In the genomic region with DNA sequence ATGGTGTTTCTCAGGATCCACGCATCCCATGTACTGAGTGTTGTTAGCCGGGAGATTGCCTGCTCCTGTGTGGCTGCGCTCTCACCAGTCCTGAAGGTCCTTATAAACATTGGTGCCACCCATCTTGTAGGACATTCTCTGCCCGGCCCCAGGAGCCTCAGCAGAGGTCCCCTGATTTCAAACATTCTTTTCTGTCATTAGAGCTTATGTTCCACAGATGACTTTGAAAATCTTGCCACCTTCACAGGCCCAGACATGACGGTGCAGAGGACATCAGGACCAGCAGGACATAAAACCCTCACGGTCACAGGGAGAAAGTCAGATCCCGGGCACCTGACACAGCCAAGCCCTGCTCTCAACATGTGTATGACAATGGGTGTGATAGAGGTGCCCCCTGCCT, we compare ENCODE assay signal across 22 cellular contexts.
"Had no signal": no experiment of that assay in that cellular context is flagged by ENCODE, and none has a peak within 500 bp of the region (broad histone marks: within the 10 kb centered on the region; RNA-seq: fewer than 3 reads in every experiment).

No MANE protein-coding gene starts in this region.

- H3K9me3 Mint-ChIP-seq: dendritic cell treated with granulocyte-macrophage colony-stimulating factor and Interleukin-4, amounts not matched to agents 40 ng/mL and 50 ng/mL, for 4 days; effector memory CD8-positive, alpha-beta T cell; immature natural killer cell; nephron had no signal

- H3K27me3 ChIP-seq: neutrophil, transverse colon had no signal

- FAIRE-seq: colon had no signal

- H3K9me3 ChIP-seq: esophagus squamous epithelium, neutrophil, stomach, thoracic aorta, transverse colon had no signal

- H3K4me3 Mint-ChIP-seq: dendritic cell treated with granulocyte-macrophage colony-stimulating factor and Interleukin-4, amounts not matched to agents 40 ng/mL and 50 ng/mL, for 4 days; effector memory CD8-positive, alpha-beta T cell; immature natural killer cell; nephron had no signal

- H3K27me3 Mint-ChIP-seq: dendritic cell treated with granulocyte-macrophage colony-stimulating factor and Interleukin-4, amounts not matched to agents 40 ng/mL and 50 ng/mL, for 4 days had no signal

- H3K36me3 Mint-ChIP-seq: immature natural killer cell, naive B cell had no signal

- H3K4me3 ChIP-seq: esophagus squamous epithelium, lung, skin epidermis, stomach, thoracic aorta, transverse colon had no signal

- H3K27ac Mint-ChIP-seq: dendritic cell treated with granulocyte-macrophage colony-stimulating factor and Interleukin-4, amounts not matched to agents 40 ng/mL and 50 ng/mL, for 4 days; effector memory CD8-positive, alpha-beta T cell; immature natural killer cell; naive B cell; nephron had no signal

- H3K4me1 ChIP-seq: stomach, transverse colon had no signal

- H3K27ac ChIP-seq: epithelial cell of prostate, esophagus squamous epithelium, neutrophil, skin epidermis, stomach, thoracic aorta, transverse colon had no signal

- H3K4me1 Mint-ChIP-seq: immature natural killer cell had no signal

- ATAC-seq: effector memory CD8-positive, alpha-beta T cell; left colon; left ventricle myocardium superior; sciatic nerve had no signal

- DNase-seq: effector memory CD8-positive, alpha-beta T cell; esophagus squamous epithelium; foreskin fibroblast; immature natural killer cell; left colon; left ventricle myocardium superior; mesenchymal stem cell; naive B cell; stimulated activated CD4-positive, alpha-beta T cell treated with anti-CD3 and anti-CD28 coated beads, Interleukin-12 subunit alpha, Interleukin-12 subunit beta, amount 100 ng/mL, for 4 hours; stimulated activated naive CD4-positive, alpha-beta T cell; stomach; substantia nigra; transverse colon had no signal

- H3K36me3 ChIP-seq: esophagus squamous epithelium, neutrophil, stomach, thoracic aorta, transverse colon had no signal
